ENCODE assay signal across 9 cellular contexts in the genomic region with DNA sequence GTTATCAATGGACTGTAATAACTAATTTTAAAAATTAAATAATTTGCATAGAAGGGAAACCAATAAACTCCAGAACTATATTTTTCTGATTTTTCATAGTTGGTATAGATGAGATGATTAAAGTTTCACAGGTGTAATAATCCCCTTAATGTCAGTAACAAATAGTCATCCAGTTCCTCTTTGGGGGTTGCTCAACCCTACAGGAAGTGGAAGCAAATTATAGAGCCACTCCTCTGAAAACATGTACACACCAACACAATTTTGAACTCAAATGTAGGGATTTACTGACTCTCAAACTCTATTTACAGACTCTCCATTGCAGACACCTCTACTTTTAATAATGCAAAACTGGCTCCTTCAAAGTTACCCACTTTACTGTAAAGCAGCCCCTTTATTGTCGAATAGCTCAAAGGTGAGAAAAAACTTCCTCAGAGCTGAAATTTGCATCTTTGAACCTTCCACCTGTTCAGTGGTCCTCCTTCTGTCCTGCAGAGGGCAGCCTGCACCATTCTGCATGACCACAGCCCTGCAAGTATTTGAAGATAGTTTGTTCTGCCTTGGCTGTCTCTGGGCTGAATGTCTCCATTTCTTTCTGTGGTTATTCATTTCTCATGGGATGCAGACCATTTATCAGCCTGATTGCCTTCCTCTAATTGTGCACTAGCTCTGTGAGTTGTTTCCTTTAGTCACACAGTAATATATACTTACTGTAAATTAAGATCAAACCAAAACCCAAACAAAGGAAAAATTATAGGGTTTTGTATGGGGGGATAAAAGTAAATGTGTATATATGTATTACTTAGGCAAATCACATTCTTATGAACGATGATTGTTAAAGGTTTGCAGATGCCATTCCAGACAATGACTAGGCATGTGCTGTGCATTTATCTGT.
DNase-seq lines count a peak whose midpoint lies in the region; ATAC-seq and TF ChIP-seq lines count a peak whose summit lies in the region.
"Had no signal": no experiment of that assay in that cellular context is flagged by ENCODE, and none has a peak within 500 bp of the region (broad histone marks: within the 10 kb centered on the region; RNA-seq: fewer than 3 reads in every experiment).

No MANE protein-coding gene starts in this region.

- no peak overlapping the region for H3K9ac ChIP-seq in parathyroid adenoma

- no peaks in the 10 kb centered on the region for H3K27me3 ChIP-seq in CD8-positive, alpha-beta memory T cell (ENCODE audit: insufficient read depth, low read length, poor library complexity, severe bottlenecking)
- no peaks in the 10 kb centered on the region for H3K27me3 ChIP-seq in parathyroid adenoma (ENCODE audit: control insufficient read depth, insufficient read depth, low read length)

- peaks cover 0 to 12% of the 10 kb centered on the region in 2 donors for H3K27me3 Mint-ChIP-seq in CD8-positive, alpha-beta memory T cell

- H3K9me3 Mint-ChIP-seq in CD8-positive, alpha-beta memory T cell, result no peaks in the 10 kb centered on the region

- CTCF ChIA-PET in CD8-positive, alpha-beta memory T cell (lab: Charles Lee), result interaction anchor here (0.6 to 1.6 kb wide), 5 partner anchors 11 to 991 kb away, joined by 3 to 7 read pairs (median 3); no protein-coding TSS in a partner anchor

- no peak overlapping the region for H3K4me2 ChIP-seq in parathyroid adenoma (ENCODE audit: low read length)

- ATAC-seq in GM19043 (IDR thresholded peaks at IDR 0.05; ENCODE audit: low read depth, unreplicated experiment) (peak; percentile 89), HG03108 (IDR thresholded peaks at IDR 0.05; ENCODE audit: unreplicated experiment) (peak; percentile 88)

- TF ChIP-seq CTCF in parathyroid adenoma (IDR thresholded peaks at IDR 0.05), result peak; percentile 78

- no peaks in the 10 kb centered on the region for H3K36me3 ChIP-seq in CD8-positive, alpha-beta memory T cell (ENCODE audit: insufficient read depth, low read length)
- no peaks in the 10 kb centered on the region for H3K36me3 ChIP-seq in parathyroid adenoma (ENCODE audit: control insufficient read depth, insufficient read depth, low read length)

- no peaks in the 10 kb centered on the region for H3K4me1 ChIP-seq in CD8-positive, alpha-beta memory T cell (ENCODE audit: insufficient read depth, low read length)
- H3K4me1 ChIP-seq in parathyroid adenoma, result no peaks in the 10 kb centered on the region

- no peak overlapping the region for H3K27ac ChIP-seq in CD8-positive, alpha-beta memory T cell (ENCODE audit: low read depth, low read length)
- H3K27ac ChIP-seq in parathyroid adenoma, result no peak overlapping the region
- H3K27ac ChIP-seq: skin epidermis had no signal

- no peaks in the 10 kb centered on the region for H3K36me3 Mint-ChIP-seq in CD8-positive, alpha-beta memory T cell

- H3K27ac Mint-ChIP-seq in CD8-positive, alpha-beta memory T cell, result peak overlapping the region in 1 of 8 donors; percentile 5

- H3K4me3 Mint-ChIP-seq in CD8-positive, alpha-beta memory T cell, result no peak overlapping the region

- peak in 4 of 5 donors; percentile 5 to 49 (median 12) for DNase-seq in CD8-positive, alpha-beta memory T cell
- DNase-seq in NCI-H446 treated with DMSO at 0.1 percent for 48 hours (lab: John Stamatoyannopoulos, UW), result peak; percentile 42
- peak; percentile 19 for DNase-seq in activated naive CD4-positive, alpha-beta T cell treated with Interleukin-2 at 50 U/mL for 16 hours
- peak; percentile 53 for DNase-seq in globus pallidus (ENCODE audit: low spot score)
- DNase-seq in H4 (ENCODE audit: low spot score), result no peak

- peaks cover 0 to 6% (median 4%) of the 10 kb centered on the region in 3 donors for H3K4me1 Mint-ChIP-seq in CD8-positive, alpha-beta memory T cell

- no peak overlapping the region for H2AFZ ChIP-seq in parathyroid adenoma

- no peak overlapping the region for H3K4me3 ChIP-seq in CD8-positive, alpha-beta memory T cell (ENCODE audit: low read length)
- no peak overlapping the region for H3K4me3 ChIP-seq in parathyroid adenoma (ENCODE audit: low read depth, low read length)
- H3K4me3 ChIP-seq: skin epidermis had no signal

- POLR2A ChIA-PET in CD8-positive, alpha-beta memory T cell (lab: Charles Lee), result no interaction called here

- H3K9me3 ChIP-seq in CD8-positive, alpha-beta memory T cell (ENCODE audit: low read length), result no peaks in the 10 kb centered on the region
- no peaks in the 10 kb centered on the region for H3K9me3 ChIP-seq in parathyroid adenoma (ENCODE audit: control insufficient read depth, low read length)

- peaks cover 13% of the 10 kb centered on the region for H3K79me2 ChIP-seq in parathyroid adenoma
